In genomic region chr18:61922435-61922834, GRCh38 we compare ENCODE assay signal across 1 cellular context.
TF ChIP-seq lines count a peak whose summit lies in the region.

No MANE protein-coding gene starts in this region.

TF ChIP-seq in SK-N-SH, 30 proteins besides CTCF, POLR2A, EP300 and RAD21 (continued from another document):
- TF ChIP-seq ZBTB33 (IDR thresholded peaks at IDR 0.05; ENCODE audit: borderline replicate concordance, low read depth) (no peak), MEF2A (IDR thresholded peaks at IDR 0.05; ENCODE audit: borderline replicate concordance, low read depth) (no peak), JUND (IDR thresholded peaks at IDR 0.05) (no peak), TCF12 (IDR thresholded peaks at IDR 0.05) (no peak), POLR2AphosphoS5 (IDR thresholded peaks at IDR 0.05; ENCODE audit: low read depth, low read length) (no peak), FOSL2 (IDR thresholded peaks at IDR 0.05; ENCODE audit: borderline replicate concordance, low read depth) (no peak), GATA2 (CRISPR knock-in tag; IDR thresholded peaks at IDR 0.05) (no peak)
